Comparison of ENCODE assay signal across 14 cellular contexts in the genomic region with DNA sequence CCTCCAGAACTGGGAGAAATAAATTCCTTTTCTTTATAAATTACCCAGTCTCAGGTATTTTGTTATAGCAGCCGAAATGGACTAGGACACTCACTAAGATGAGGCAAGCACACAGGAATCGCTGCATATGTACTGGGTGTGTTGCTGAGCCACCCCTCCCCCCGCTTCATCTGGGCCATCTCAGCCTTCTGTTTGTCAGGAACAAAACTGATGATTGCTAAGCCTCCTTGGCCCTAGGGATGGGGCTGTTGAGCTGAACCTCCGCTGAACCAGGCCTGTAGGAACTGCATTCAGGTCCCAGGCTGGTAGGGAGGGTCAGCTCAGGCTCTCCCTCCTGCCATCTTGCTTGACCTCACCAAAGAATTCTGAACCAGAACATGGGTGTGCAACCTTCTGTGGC.
DNase-seq lines count a peak whose midpoint lies in the region; ATAC-seq and TF ChIP-seq lines count a peak whose summit lies in the region.
"Had no signal": no experiment of that assay in that cellular context is flagged by ENCODE, and none has a peak within 500 bp of the region (broad histone marks: within the 10 kb centered on the region; RNA-seq: fewer than 3 reads in every experiment).

No MANE protein-coding gene starts in this region.

- no peaks in the 10 kb centered on the region for H3K27me3 Mint-ChIP-seq in activated naive CD4-positive, alpha-beta T cell treated with anti-CD3 and anti-CD28 coated beads, Interleukin-2, amount 10 ng/mL, durations not matched to agents 7 days and 5 days
- no peaks in the 10 kb centered on the region for H3K27me3 Mint-ChIP-seq in activated naive CD8-positive, alpha-beta T cell
- H3K27me3 Mint-ChIP-seq in neural progenitor cell (ENCODE audit: insufficient read depth, low read depth) = peaks cover 4% of the 10 kb centered on the region

- H3K79me2 ChIP-seq in MM.1S (ENCODE audit: low read length) = no peaks in the 10 kb centered on the region
- H3K79me2 ChIP-seq in neural progenitor cell (ENCODE audit: low read depth) = no peaks in the 10 kb centered on the region

- H3K36me3 Mint-ChIP-seq in activated naive CD4-positive, alpha-beta T cell treated with anti-CD3 and anti-CD28 coated beads, Interleukin-2, amount 10 ng/mL, durations not matched to agents 7 days and 5 days = no peaks in the 10 kb centered on the region
- peaks cover 0 to 22% of the 10 kb centered on the region in 2 donors for H3K36me3 Mint-ChIP-seq in activated naive CD4-positive, alpha-beta T cell treated with anti-CD3 and anti-CD28 coated beads, Interleukin-2, amount 50 U/mL, for 72 hours
- H3K36me3 Mint-ChIP-seq in activated naive CD8-positive, alpha-beta T cell = no peaks in the 10 kb centered on the region
- H3K36me3 Mint-ChIP-seq in neural progenitor cell = peaks cover 3% of the 10 kb centered on the region

- H3F3A ChIP-seq in MM.1S (ENCODE audit: insufficient read depth, low read length) (peaks cover 27% of the 10 kb centered on the region), neural progenitor cell (ENCODE audit: low read depth) (peaks cover 28% of the 10 kb centered on the region)

- no peak overlapping the region for H3K4me3 ChIP-seq in MM.1S (ENCODE audit: low read length)
- H3K4me3 ChIP-seq in neural progenitor cell = no peak overlapping the region
- no peak overlapping the region for H3K4me3 ChIP-seq in left ventricle myocardium inferior
- H3K4me3 ChIP-seq: BLaER1, left lung had no signal

- no peaks in the 10 kb centered on the region for H3K9me2 ChIP-seq in MM.1S (replicated peaks; ENCODE audit: insufficient read depth, low read length)

- no peak; the same call in 1 of the 2 replicates for TF ChIP-seq CTCF in MM.1S (IDR thresholded peaks at IDR 0.05; ENCODE audit: low read length)
- TF ChIP-seq CTCF in neural progenitor cell (IDR thresholded peaks at IDR 0.05) = peak; percentile 23
- no peak for TF ChIP-seq CTCF in left ventricle myocardium inferior (IDR thresholded peaks at IDR 0.05; ENCODE audit: borderline replicate concordance)

- DNase-seq in activated naive CD4-positive, alpha-beta T cell treated with anti-CD3 and anti-CD28 coated beads, Interleukin-2, amount 10 ng/mL, durations not matched to agents 7 days and 5 days = peak; percentile 35
- no peak for DNase-seq in activated naive CD4-positive, alpha-beta T cell treated with anti-CD3 and anti-CD28 coated beads, Interleukin-2, amount 50 U/mL, for 72 hours (ENCODE audit: low spot score in 2 of 2)
- no peak for DNase-seq in MM.1S
- DNase-seq in neural progenitor cell (ENCODE audit: low spot score) = peak; percentile 57
- no peak for DNase-seq in NCI-H526 treated with DMSO at 0.1 percent for 48 hours (lab: John Stamatoyannopoulos, UW)
- DNase-seq in left ventricle myocardium inferior = no peak
- DNase-seq: DMS79, left lung, NCI-H1048, PC-3, posterior cingulate gyrus had no signal

- H3K27me3 ChIP-seq in MM.1S (replicated peaks; ENCODE audit: insufficient read depth, low read length) (no peaks in the 10 kb centered on the region), neural progenitor cell (no peaks in the 10 kb centered on the region), left ventricle myocardium inferior (ENCODE audit: low read depth) (no peaks in the 10 kb centered on the region)
- H3K27me3 ChIP-seq: BLaER1, left lung had no signal

- no peaks in the 10 kb centered on the region for H3K9me3 ChIP-seq in MM.1S (replicated peaks; ENCODE audit: insufficient read depth, low read length)
- no peaks in the 10 kb centered on the region for H3K9me3 ChIP-seq in neural progenitor cell (ENCODE audit: low read depth)
- H3K9me3 ChIP-seq in left ventricle myocardium inferior (replicated peaks) = no peaks in the 10 kb centered on the region
- H3K9me3 ChIP-seq: BLaER1, left lung had no signal

- H3K27ac Mint-ChIP-seq in activated naive CD4-positive, alpha-beta T cell treated with anti-CD3 and anti-CD28 coated beads, Interleukin-2, amount 10 ng/mL, durations not matched to agents 7 days and 5 days = no peak overlapping the region
- H3K27ac Mint-ChIP-seq in activated naive CD4-positive, alpha-beta T cell treated with anti-CD3 and anti-CD28 coated beads, Interleukin-2, amount 50 U/mL, for 72 hours = peak overlapping the region in 1 of 2 donors; percentile 68
- H3K27ac Mint-ChIP-seq in activated naive CD8-positive, alpha-beta T cell = peak overlapping the region; percentile 84
- peak overlapping the region; percentile 86 for H3K27ac Mint-ChIP-seq in neural progenitor cell

- CTCF ChIA-PET in activated naive CD4-positive, alpha-beta T cell treated with anti-CD3 and anti-CD28 coated beads, Interleukin-2, amount 10 ng/mL, durations not matched to agents 7 days and 5 days (lab: Charles Lee) = interaction anchor here (0.5 to 10.7 kb wide), 28 partner anchors 8 to 1107 kb away, joined by 3 to 193 read pairs (median 5); partner anchors contain the start of gene BACH2

- intact Hi-C loops in left ventricle myocardium inferior (cut with micrococcal nuclease) = loop anchor here (10.0 kb wide), 2 partner anchors 73 to 523 kb away; no protein-coding TSS in a partner anchor

- peaks cover 62% of the 10 kb centered on the region for H3K4me1 Mint-ChIP-seq in activated naive CD4-positive, alpha-beta T cell treated with anti-CD3 and anti-CD28 coated beads, Interleukin-2, amount 10 ng/mL, durations not matched to agents 7 days and 5 days
- H3K4me1 Mint-ChIP-seq in activated naive CD8-positive, alpha-beta T cell (ENCODE audit: low read depth) = peaks cover 61% of the 10 kb centered on the region
- H3K4me1 Mint-ChIP-seq in neural progenitor cell = peaks cover 36% of the 10 kb centered on the region

- peak overlapping the region; percentile 53 for H3K4me2 ChIP-seq in MM.1S (ENCODE audit: low read depth, low read length)
- peak overlapping the region; percentile 36 for H3K4me2 ChIP-seq in neural progenitor cell
- H3K4me2 ChIP-seq: BLaER1 had no signal

- no peaks in the 10 kb centered on the region for H4K20me1 ChIP-seq in MM.1S (ENCODE audit: insufficient read depth, low read length)
- H4K20me1 ChIP-seq in neural progenitor cell (ENCODE audit: low read depth) = no peaks in the 10 kb centered on the region
- H4K20me1 ChIP-seq: BLaER1 had no signal

- ATAC-seq in activated naive CD4-positive, alpha-beta T cell treated with anti-CD3 and anti-CD28 coated beads, Interleukin-2, amount 50 U/mL, for 72 hours = no peak
- no peak for ATAC-seq in HG03139 (IDR thresholded peaks at IDR 0.05; ENCODE audit: unreplicated experiment)

- no peak overlapping the region for H3K4me3 Mint-ChIP-seq in activated naive CD4-positive, alpha-beta T cell treated with anti-CD3 and anti-CD28 coated beads, Interleukin-2, amount 10 ng/mL, durations not matched to agents 7 days and 5 days
- H3K4me3 Mint-ChIP-seq in activated naive CD8-positive, alpha-beta T cell = no peak overlapping the region
- no peak overlapping the region for H3K4me3 Mint-ChIP-seq in neural progenitor cell

- H3K9me3 Mint-ChIP-seq in activated naive CD4-positive, alpha-beta T cell treated with anti-CD3 and anti-CD28 coated beads, Interleukin-2, amount 10 ng/mL, durations not matched to agents 7 days and 5 days = no peaks in the 10 kb centered on the region
- H3K9me3 Mint-ChIP-seq in activated naive CD4-positive, alpha-beta T cell treated with anti-CD3 and anti-CD28 coated beads, Interleukin-2, amount 50 U/mL, for 72 hours = peaks cover 0 to 12% of the 10 kb centered on the region in 2 donors
- H3K9me3 Mint-ChIP-seq in activated naive CD8-positive, alpha-beta T cell (ENCODE audit: low read depth) = no peaks in the 10 kb centered on the region
- H3K9me3 Mint-ChIP-seq in neural progenitor cell = peaks cover 4% of the 10 kb centered on the region

- H3K9ac ChIP-seq in MM.1S (ENCODE audit: low read length) = no peak overlapping the region
- no peak overlapping the region for H3K9ac ChIP-seq in neural progenitor cell
- H3K9ac ChIP-seq: BLaER1 had no signal

- H2AFZ ChIP-seq in MM.1S (ENCODE audit: low read length) (no peak overlapping the region), neural progenitor cell (replicated peaks) (peak overlapping the region; percentile 17)

- H3K4me1 ChIP-seq in MM.1S (ENCODE audit: low read length) (peaks cover 47% of the 10 kb centered on the region), neural progenitor cell (peaks cover 26% of the 10 kb centered on the region), left ventricle myocardium inferior (peaks cover 5% of the 10 kb centered on the region)

- H3K27ac ChIP-seq in MM.1S (ENCODE audit: low read length) = peak overlapping the region; percentile 40; the same call in 1 of the 2 replicates
- H3K27ac ChIP-seq in neural progenitor cell = no peak overlapping the region
- H3K27ac ChIP-seq in left ventricle myocardium inferior (replicated peaks) = no peak overlapping the region
- H3K27ac ChIP-seq: BLaER1, left lung had no signal

- H3K36me3 ChIP-seq in MM.1S (replicated peaks; ENCODE audit: insufficient read depth, low read length) = no peaks in the 10 kb centered on the region
- H3K36me3 ChIP-seq in neural progenitor cell = no peaks in the 10 kb centered on the region
- H3K36me3 ChIP-seq in left ventricle myocardium inferior = no peaks in the 10 kb centered on the region
- H3K36me3 ChIP-seq: BLaER1, left lung had no signal

Comparison
In these comparisons a context has a peak if more than half of its experiments do, and no peak if none do; other contexts are left out.
1. DNase-seq: peak in activated naive CD4-positive, alpha-beta T cell treated with anti-CD3 and anti-CD28 coated beads, Interleukin-2, amount 10 ng/mL, durations not matched to agents 7 days and 5 days (single experiment) and neural progenitor cell (single experiment); none in activated naive CD4-positive, alpha-beta T cell treated with anti-CD3 and anti-CD28 coated beads, Interleukin-2, amount 50 U/mL, for 72 hours (0 of 2), MM.1S (single experiment), NCI-H526 treated with DMSO at 0.1 percent for 48 hours (single experiment) and left ventricle myocardium inferior (single experiment).